2 cellular contexts compared by ENCODE assay signal in the genomic region with DNA sequence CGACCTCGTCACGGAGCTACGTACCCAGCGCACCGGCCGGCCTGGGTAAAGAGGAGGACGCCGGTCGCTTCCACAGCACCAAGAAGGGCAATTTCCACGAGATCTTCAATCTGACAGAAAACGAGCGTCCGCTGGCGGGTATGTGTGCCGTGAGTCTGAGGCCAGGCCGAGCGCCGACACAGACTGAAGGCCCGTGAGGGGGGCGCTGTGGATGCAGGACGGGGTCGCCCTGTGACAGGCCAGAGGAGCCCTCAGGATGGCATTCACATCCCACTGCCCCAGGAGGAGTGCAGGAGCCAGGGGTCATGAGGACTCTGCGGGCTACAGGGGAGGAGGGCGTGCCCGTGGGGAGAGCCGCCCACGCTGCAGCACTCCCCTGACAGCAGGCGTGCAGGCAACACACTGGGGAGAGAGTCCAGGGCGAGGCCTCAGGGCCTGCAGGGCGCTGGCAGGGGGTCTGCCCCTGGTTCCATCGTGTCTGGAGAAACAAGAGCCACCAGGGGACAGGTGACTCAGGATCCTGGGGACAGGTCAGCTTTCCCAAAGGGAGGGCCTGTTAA.
TF ChIP-seq lines count a peak whose summit lies in the region.

No MANE protein-coding gene starts in this region.

TF ChIP-seq in IMR-90, 13 proteins besides CTCF, POLR2A, EP300 and RAD21:
- TF ChIP-seq RCOR1 (IDR thresholded peaks at IDR 0.05; ENCODE audit: insufficient replicate concordance, low read length): no peak
- TF ChIP-seq SMC3 (IDR thresholded peaks at IDR 0.05; ENCODE audit: low read depth, low read length): no peak
- TF ChIP-seq FOS (IDR thresholded peaks at IDR 0.05; ENCODE audit: low read depth, low read length): no peak
- TF ChIP-seq, protein P1, sequence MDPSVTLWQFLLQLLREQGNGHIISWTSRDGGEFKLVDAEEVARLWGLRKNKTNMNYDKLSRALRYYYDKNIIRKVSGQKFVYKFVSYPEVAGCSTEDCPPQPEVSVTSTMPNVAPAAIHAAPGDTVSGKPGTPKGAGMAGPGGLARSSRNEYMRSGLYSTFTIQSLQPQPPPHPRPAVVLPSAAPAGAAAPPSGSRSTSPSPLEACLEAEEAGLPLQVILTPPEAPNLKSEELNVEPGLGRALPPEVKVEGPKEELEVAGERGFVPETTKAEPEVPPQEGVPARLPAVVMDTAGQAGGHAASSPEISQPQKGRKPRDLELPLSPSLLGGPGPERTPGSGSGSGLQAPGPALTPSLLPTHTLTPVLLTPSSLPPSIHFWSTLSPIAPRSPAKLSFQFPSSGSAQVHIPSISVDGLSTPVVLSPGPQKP (IDR thresholded peaks at IDR 0.05; ENCODE audit: borderline replicate concordance, low read depth, low read length): no peak
- no peak for TF ChIP-seq BHLHE40 (IDR thresholded peaks at IDR 0.05; ENCODE audit: low read depth, low read length)
- TF ChIP-seq, protein P2, sequence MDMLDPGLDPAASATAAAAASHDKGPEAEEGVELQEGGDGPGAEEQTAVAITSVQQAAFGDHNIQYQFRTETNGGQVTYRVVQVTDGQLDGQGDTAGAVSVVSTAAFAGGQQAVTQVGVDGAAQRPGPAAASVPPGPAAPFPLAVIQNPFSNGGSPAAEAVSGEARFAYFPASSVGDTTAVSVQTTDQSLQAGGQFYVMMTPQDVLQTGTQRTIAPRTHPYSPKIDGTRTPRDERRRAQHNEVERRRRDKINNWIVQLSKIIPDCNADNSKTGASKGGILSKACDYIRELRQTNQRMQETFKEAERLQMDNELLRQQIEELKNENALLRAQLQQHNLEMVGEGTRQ (IDR thresholded peaks at IDR 0.05; ENCODE audit: low read depth, low read length): no peak

TF ChIP-seq in GM23338, 12 proteins besides CTCF, POLR2A, EP300 and RAD21:
- TF ChIP-seq CREB1 (CRISPR knock-in tag; IDR thresholded peaks at IDR 0.05; ENCODE audit: low read depth): no peak
- TF ChIP-seq, protein P3, sequence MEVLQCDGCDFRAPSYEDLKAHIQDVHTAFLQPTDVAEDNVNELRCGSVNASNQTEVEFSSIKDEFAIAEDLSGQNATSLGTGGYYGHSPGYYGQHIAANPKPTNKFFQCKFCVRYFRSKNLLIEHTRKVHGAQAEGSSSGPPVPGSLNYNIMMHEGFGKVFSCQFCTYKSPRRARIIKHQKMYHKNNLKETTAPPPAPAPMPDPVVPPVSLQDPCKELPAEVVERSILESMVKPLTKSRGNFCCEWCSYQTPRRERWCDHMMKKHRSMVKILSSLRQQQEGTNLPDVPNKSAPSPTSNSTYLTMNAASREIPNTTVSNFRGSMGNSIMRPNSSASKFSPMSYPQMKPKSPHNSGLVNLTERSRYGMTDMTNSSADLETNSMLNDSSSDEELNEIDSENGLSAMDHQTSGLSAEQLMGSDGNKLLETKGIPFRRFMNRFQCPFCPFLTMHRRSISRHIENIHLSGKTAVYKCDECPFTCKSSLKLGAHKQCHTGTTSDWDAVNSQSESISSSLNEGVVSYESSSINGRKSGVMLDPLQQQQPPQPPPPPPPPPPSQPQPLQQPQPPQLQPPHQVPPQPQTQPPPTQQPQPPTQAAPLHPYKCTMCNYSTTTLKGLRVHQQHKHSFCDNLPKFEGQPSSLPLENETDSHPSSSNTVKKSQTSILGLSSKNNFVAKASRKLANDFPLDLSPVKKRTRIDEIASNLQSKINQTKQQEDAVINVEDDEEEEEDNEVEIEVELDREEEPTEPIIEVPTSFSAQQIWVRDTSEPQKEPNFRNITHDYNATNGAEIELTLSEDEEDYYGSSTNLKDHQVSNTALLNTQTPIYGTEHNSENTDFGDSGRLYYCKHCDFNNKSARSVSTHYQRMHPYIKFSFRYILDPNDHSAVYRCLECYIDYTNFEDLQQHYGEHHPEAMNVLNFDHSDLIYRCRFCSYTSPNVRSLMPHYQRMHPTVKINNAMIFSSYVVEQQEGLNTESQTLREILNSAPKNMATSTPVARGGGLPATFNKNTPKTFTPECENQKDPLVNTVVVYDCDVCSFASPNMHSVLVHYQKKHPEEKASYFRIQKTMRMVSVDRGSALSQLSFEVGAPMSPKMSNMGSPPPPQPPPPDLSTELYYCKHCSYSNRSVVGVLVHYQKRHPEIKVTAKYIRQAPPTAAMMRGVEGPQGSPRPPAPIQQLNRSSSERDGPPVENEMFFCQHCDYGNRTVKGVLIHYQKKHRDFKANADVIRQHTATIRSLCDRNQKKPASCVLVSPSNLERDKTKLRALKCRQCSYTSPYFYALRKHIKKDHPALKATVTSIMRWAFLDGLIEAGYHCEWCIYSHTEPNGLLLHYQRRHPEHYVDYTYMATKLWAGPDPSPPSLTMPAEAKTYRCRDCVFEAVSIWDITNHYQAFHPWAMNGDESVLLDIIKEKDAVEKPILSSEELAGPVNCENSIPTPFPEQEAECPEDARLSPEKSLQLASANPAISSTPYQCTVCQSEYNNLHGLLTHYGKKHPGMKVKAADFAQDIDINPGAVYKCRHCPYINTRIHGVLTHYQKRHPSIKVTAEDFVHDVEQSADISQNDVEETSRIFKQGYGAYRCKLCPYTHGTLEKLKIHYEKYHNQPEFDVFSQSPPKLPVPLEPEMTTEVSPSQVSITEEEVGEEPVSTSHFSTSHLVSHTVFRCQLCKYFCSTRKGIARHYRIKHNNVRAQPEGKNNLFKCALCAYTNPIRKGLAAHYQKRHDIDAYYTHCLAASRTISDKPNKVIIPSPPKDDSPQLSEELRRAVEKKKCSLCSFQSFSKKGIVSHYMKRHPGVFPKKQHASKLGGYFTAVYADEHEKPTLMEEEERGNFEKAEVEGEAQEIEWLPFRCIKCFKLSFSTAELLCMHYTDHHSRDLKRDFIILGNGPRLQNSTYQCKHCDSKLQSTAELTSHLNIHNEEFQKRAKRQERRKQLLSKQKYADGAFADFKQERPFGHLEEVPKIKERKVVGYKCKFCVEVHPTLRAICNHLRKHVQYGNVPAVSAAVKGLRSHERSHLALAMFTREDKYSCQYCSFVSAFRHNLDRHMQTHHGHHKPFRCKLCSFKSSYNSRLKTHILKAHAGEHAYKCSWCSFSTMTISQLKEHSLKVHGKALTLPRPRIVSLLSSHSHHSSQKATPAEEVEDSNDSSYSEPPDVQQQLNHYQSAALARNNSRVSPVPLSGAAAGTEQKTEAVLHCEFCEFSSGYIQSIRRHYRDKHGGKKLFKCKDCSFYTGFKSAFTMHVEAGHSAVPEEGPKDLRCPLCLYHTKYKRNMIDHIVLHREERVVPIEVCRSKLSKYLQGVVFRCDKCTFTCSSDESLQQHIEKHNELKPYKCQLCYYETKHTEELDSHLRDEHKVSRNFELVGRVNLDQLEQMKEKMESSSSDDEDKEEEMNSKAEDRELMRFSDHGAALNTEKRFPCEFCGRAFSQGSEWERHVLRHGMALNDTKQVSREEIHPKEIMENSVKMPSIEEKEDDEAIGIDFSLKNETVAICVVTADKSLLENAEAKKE (CRISPR knock-in tag; IDR thresholded peaks at IDR 0.05): no peak
